31 cellular contexts compared by ENCODE assay signal in genomic region chr15:61184431-61184830, GRCh38. TPM values are rescaled to one million over a fixed set of nuclear protein-coding genes. Genes with fewer than 3 reads are reported as not detected.
DNase-seq lines count a peak whose midpoint lies in the region; ATAC-seq and TF ChIP-seq lines count a peak whose summit lies in the region.
"Had no signal": no experiment of that assay in that cellular context is flagged by ENCODE, and none has a peak within 500 bp of the region (broad histone marks: within the 10 kb centered on the region; RNA-seq: fewer than 3 reads in every experiment).

No MANE protein-coding gene starts in this region.

- no peak overlapping the region for H3K9ac ChIP-seq in Karpas-422 (ENCODE audit: low read length)
- H3K9ac ChIP-seq: GM23248 had no signal

- H3K4me2 ChIP-seq in Karpas-422 (ENCODE audit: low read depth, low read length, poor library complexity, severe bottlenecking), result no peak overlapping the region
- H3K4me2 ChIP-seq: smooth muscle cell had no signal

- no peak overlapping the region for H2AFZ ChIP-seq in Karpas-422 (ENCODE audit: low read length)
- H2AFZ ChIP-seq: GM23248 had no signal

- H3K4me1 ChIP-seq in Karpas-422 (ENCODE audit: low read length), result no peaks in the 10 kb centered on the region
- no peaks in the 10 kb centered on the region for H3K4me1 ChIP-seq in RWPE2 (ENCODE audit: insufficient read depth, poor library complexity, severe bottlenecking)

- H3K4me1 Mint-ChIP-seq in neural crest cell, result no peaks in the 10 kb centered on the region
- H3K4me1 Mint-ChIP-seq: activated naive CD4-positive, alpha-beta T cell treated with anti-CD3 and anti-CD28 coated beads, Interleukin-2, amount 10 ng/mL, durations not matched to agents 7 days and 5 days; CD8-positive, alpha-beta memory T cell; natural killer cell had no signal

- POLR2A ChIA-PET in RWPE1 (lab: Yijun Ruan, JAX; ENCODE audit: low non-redundant PET), result no interaction called here

- H3K27me3 ChIP-seq in Karpas-422 (ENCODE audit: low read length) (no peaks in the 10 kb centered on the region), RWPE2 (ENCODE audit: insufficient read depth, poor library complexity, severe bottlenecking) (peaks cover 8% of the 10 kb centered on the region)
- H3K27me3 ChIP-seq: ovary, upper lobe of left lung had no signal

- H3K27me3 Mint-ChIP-seq in neural crest cell (ENCODE audit: low read depth), result peaks cover 3% of the 10 kb centered on the region

- peaks cover 5% of the 10 kb centered on the region for H3K36me3 Mint-ChIP-seq in neural crest cell (ENCODE audit: low read depth)
- H3K36me3 Mint-ChIP-seq: activated naive CD4-positive, alpha-beta T cell treated with anti-CD3 and anti-CD28 coated beads, Interleukin-2, amount 10 ng/mL, durations not matched to agents 7 days and 5 days; CD8-positive, alpha-beta memory T cell; natural killer cell had no signal

- H3K79me2 ChIP-seq in Karpas-422 (ENCODE audit: low read length), result no peaks in the 10 kb centered on the region

- no peaks in the 10 kb centered on the region for H3K9me3 ChIP-seq in Karpas-422 (ENCODE audit: low read length)
- no peaks in the 10 kb centered on the region for H3K9me3 ChIP-seq in RWPE2 (ENCODE audit: severe bottlenecking)
- H3K9me3 ChIP-seq: ovary, upper lobe of left lung had no signal

- no peaks in the 10 kb centered on the region for H3K36me3 ChIP-seq in Karpas-422 (ENCODE audit: insufficient read depth, low read length)
- no peaks in the 10 kb centered on the region for H3K36me3 ChIP-seq in RWPE2 (ENCODE audit: low read depth)
- H3K36me3 ChIP-seq: cardiac muscle cell, ovary, upper lobe of left lung had no signal

- H3K9me2 ChIP-seq in Karpas-422 (replicated peaks; ENCODE audit: insufficient read depth, low read length), result no peaks in the 10 kb centered on the region

- TF ChIP-seq CTCF in RWPE2 (IDR thresholded peaks at IDR 0.05; ENCODE audit: poor library complexity, severe bottlenecking) (peak; percentile 30), neural crest cell (conservative IDR thresholded peaks at IDR 0.05) (peak; percentile 34), RWPE1 (conservative IDR thresholded peaks at IDR 0.05; ENCODE audit: low read depth) (no peak)

- no peak overlapping the region for H3K27ac Mint-ChIP-seq in neural crest cell (ENCODE audit: unreplicated experiment)
- H3K27ac Mint-ChIP-seq: activated naive CD4-positive, alpha-beta T cell treated with anti-CD3 and anti-CD28 coated beads, Interleukin-2, amount 10 ng/mL, durations not matched to agents 7 days and 5 days; natural killer cell had no signal

- CTCF ChIA-PET in RWPE1 (lab: Yijun Ruan, JAX), result interaction anchor here (0.5 kb wide), 1 partner anchor 41 kb away, joined by 4 read pairs; no protein-coding TSS in a partner anchor

- no peaks in the 10 kb centered on the region for H4K20me1 ChIP-seq in Karpas-422 (ENCODE audit: insufficient read depth, low read depth, low read length)

- H3K9me3 Mint-ChIP-seq in neural crest cell, result peaks cover 12% of the 10 kb centered on the region
- H3K9me3 Mint-ChIP-seq: activated naive CD4-positive, alpha-beta T cell treated with anti-CD3 and anti-CD28 coated beads, Interleukin-2, amount 10 ng/mL, durations not matched to agents 7 days and 5 days; natural killer cell had no signal

- no peak overlapping the region for H3K27ac ChIP-seq in Karpas-422 (ENCODE audit: low read length)
- no peak overlapping the region for H3K27ac ChIP-seq in RWPE2 (ENCODE audit: poor library complexity, severe bottlenecking)
- H3K27ac ChIP-seq in RWPE1, result no peak overlapping the region
- H3K27ac ChIP-seq: 22Rv1, cardiac muscle cell, coronary artery, GM23248, ovary, upper lobe of left lung had no signal

- ATAC-seq in RWPE2 (ENCODE audit: low read depth), result no peak

- no peak overlapping the region for H3K4me3 Mint-ChIP-seq in neural crest cell
- H3K4me3 Mint-ChIP-seq: activated naive CD4-positive, alpha-beta T cell treated with anti-CD3 and anti-CD28 coated beads, Interleukin-2, amount 10 ng/mL, durations not matched to agents 7 days and 5 days; CD8-positive, alpha-beta memory T cell; natural killer cell had no signal

- DNase-seq in DMS53 (lab: John Stamatoyannopoulos, UW), result peak; percentile 12
- no peak for DNase-seq in DMS53 treated with DMSO at 0.1 percent for 48 hours (lab: John Stamatoyannopoulos, UW; ENCODE audit: unreplicated experiment)
- peak; percentile 56 for DNase-seq in Karpas-422
- DNase-seq in RWPE2 (ENCODE audit: low spot score), result no peak
- no peak for DNase-seq in neural crest cell (ENCODE audit: low read depth, low spot score)
- no peak for DNase-seq in activated CD4-positive, CD25-positive, alpha-beta regulatory T cell treated with anti-CD3 and anti-CD28 coated beads, Interleukin-2, amount 50 U/mL, for 72 hours
- no peak for DNase-seq in RWPE1 (ENCODE audit: low spot score)
- DNase-seq in HuH-7.5 (ENCODE audit: low spot score), result no peak
- DNase-seq: activated CD4-positive, alpha-beta T cell treated with anti-CD3 and anti-CD28 coated beads for 4 hours; activated naive CD4-positive, alpha-beta T cell treated with anti-CD3 and anti-CD28 coated beads, Interleukin-2, amount 10 ng/mL, durations not matched to agents 7 days and 5 days; activated T-cell treated with anti-CD3 and anti-CD28 coated beads, Interleukin-2, amount 50 U/mL, for 48 hours; AML-193; amniotic stem cell; CD8-positive, alpha-beta memory T cell; DMS153; GM23248; islet precursor cell; midbrain; natural killer cell; NCI-H1694; NCI-H748 treated with DMSO at 0.1 percent for 48 hours; OCI-M1; ovary; retina; SIG-M5; stimulated activated CD4-positive, alpha-beta T cell treated with anti-CD3 and anti-CD28 coated beads, Interleukin-2, amount 100 ng/mL, for 24 hours; upper lobe of left lung had no signal

- H3K4me3 ChIP-seq in Karpas-422 (ENCODE audit: low read length) (no peak overlapping the region), RWPE2 (ENCODE audit: severe bottlenecking) (no peak overlapping the region)
- H3K4me3 ChIP-seq: cardiac muscle cell, coronary artery, GM23248, ovary, smooth muscle cell, upper lobe of left lung had no signal

RNA-seq across cellular contexts. Expression of gene RORA, which starts 44.7 kb away (rescaled TPM):
- total RNA-seq in Karpas-422 (2014; rRNA removed; shearing (Covaris generic); ENCODE audit: low replicate concordance), result 0.51 and 1.3 TPM in 2 replicates
- total RNA-seq in neural crest cell, result 3.0 and 3.5 TPM in 2 replicates

Comparison
In these comparisons a context has a peak if more than half of its experiments do, and no peak if none do; other contexts are left out.
1. DNase-seq: peak in DMS53 (single experiment) and Karpas-422 (single experiment); none in DMS53 treated with DMSO at 0.1 percent for 48 hours (single experiment), RWPE2 (single experiment), neural crest cell (single experiment), activated CD4-positive, CD25-positive, alpha-beta regulatory T cell treated with anti-CD3 and anti-CD28 coated beads, Interleukin-2, amount 50 U/mL, for 72 hours (single experiment), RWPE1 (single experiment) and HuH-7.5 (single experiment).